Comparison of ENCODE assay signal across 18 cellular contexts in genomic region chr14:22418631-22419030, GRCh38.
A peak's percentile ranks its signal among the peaks of the same experiment; 100 is the strongest.
DNase-seq lines count a peak whose midpoint lies in the region; ATAC-seq, FAIRE-seq and TF ChIP-seq lines count a peak whose summit lies in the region.
"Had no signal": no experiment of that assay in that cellular context is flagged by ENCODE, and none has a peak within 500 bp of the region (broad histone marks: within the 10 kb centered on the region; RNA-seq: fewer than 3 reads in every experiment).

No MANE protein-coding gene starts in this region.

- no peak overlapping the region for H4K91ac ChIP-seq in H1 (replicated peaks; ENCODE audit: insufficient read length, low read length)

- WGBS in H1 (ENCODE audit: extremely low coverage in 1 of 2, insufficient coverage in 1 of 2, insufficient read length in 1 of 2, insufficient replicate concordance in 2 of 2, low coverage in 1 of 2, low lambda C conversion rate in 2 of 2, missing lambda C conversion rate in 1 of 2), 2 experiments, result 85% methylated on average over 5 of the region's 5 CpGs; no CpG with 5 or more reads in 1 of the 2 experiments

- H3K4ac ChIP-seq in H1 (replicated peaks; ENCODE audit: insufficient read length, low read depth, low read length), result no peak overlapping the region

- no peak for TF ChIP-seq RAD21 in H1 (IDR thresholded peaks at IDR 0.05 in 1 of 2, conservative IDR thresholded peaks at IDR 0.05 in 1 of 2; ENCODE audit: low read depth in 2 of 2, low read length in 2 of 2)

- in situ Hi-C loops in G401 (cut with HindIII; ENCODE audit: low sequenced_read_pairs), result no loop called here

- no peaks in the 10 kb centered on the region for H3K9me3 ChIP-seq in H1 (ENCODE audit: insufficient read depth in 2 of 2, low read depth in 1 of 2, low read length in 1 of 2)
- H3K9me3 ChIP-seq: pancreas, SJSA1, vagina had no signal

- H3K23me2 ChIP-seq in H1 (ENCODE audit: low read depth, low read length), result no peaks in the 10 kb centered on the region

- ATAC-seq in GM19438 (IDR thresholded peaks at IDR 0.05; ENCODE audit: low read depth, unreplicated experiment), result peak; percentile 66
- ATAC-seq in HG03460 (IDR thresholded peaks at IDR 0.05; ENCODE audit: unreplicated experiment), result peak; percentile 68
- no peak for ATAC-seq in HG02973 (IDR thresholded peaks at IDR 0.05; ENCODE audit: unreplicated experiment)
- ATAC-seq in GM21825 (IDR thresholded peaks at IDR 0.05; ENCODE audit: unreplicated experiment), result no peak
- ATAC-seq: pancreas had no signal

- no peak overlapping the region for H2BK12ac ChIP-seq in H1 (ENCODE audit: low read depth, low read length)

- no peak for TF ChIP-seq POLR2A in H1 (IDR thresholded peaks at IDR 0.05; ENCODE audit: control extremely low read depth in 1 of 2, low read depth in 2 of 2, low read length in 2 of 2)

- H2BK120ac ChIP-seq in H1 (replicated peaks; ENCODE audit: low read depth, low read length), result no peak overlapping the region

- no peaks in the 10 kb centered on the region for H3K79me2 ChIP-seq in H1 (ENCODE audit: control insufficient read depth in 1 of 2, insufficient read depth in 2 of 2, low read length in 2 of 2)

- no peak overlapping the region for H3K56ac ChIP-seq in H1 (replicated peaks; ENCODE audit: insufficient read length, low read depth, low read length)

- POLR2A ChIA-PET in H1 (lab: Charles Lee; ENCODE audit: partially characterized antibody), result no interaction called here

- H3K9ac ChIP-seq in H1 (replicated peaks in 1 of 4; ENCODE audit: extremely low read depth in 1 of 4, low read depth in 3 of 4, low read length in 3 of 4), result no peak overlapping the region

- no peak overlapping the region for H3K23ac ChIP-seq in H1 (ENCODE audit: insufficient read length)

- H4K5ac ChIP-seq in H1 (ENCODE audit: insufficient read length, low read depth, low read length), result no peak overlapping the region

- no peak overlapping the region for H2BK15ac ChIP-seq in H1 (ENCODE audit: low read length)

- H3K4me1 ChIP-seq in H1 (replicated peaks in 1 of 4; ENCODE audit: control insufficient read depth in 3 of 4, insufficient read depth in 4 of 4, low read length in 3 of 4), result peaks cover 0 to 2% (median 0%) of the 10 kb centered on the region in 4 experiments; a peak in 1 of 7 replicates
- H3K4me1 ChIP-seq: vagina had no signal

- no peak overlapping the region for H3K27ac ChIP-seq in H1 (ENCODE audit: low read depth, low read length)
- H3K27ac ChIP-seq: pancreas, SJSA1, vagina had no signal

- no peaks in the 10 kb centered on the region for H3K79me1 ChIP-seq in H1 (ENCODE audit: low read depth, low read length)

- no peak for TF ChIP-seq EP300 in H1 (IDR thresholded peaks at IDR 0.05; ENCODE audit: borderline replicate concordance in 1 of 2, low read depth in 2 of 2, low read length in 2 of 2)

- peak; percentile 31 for DNase-seq in G401 (ENCODE audit: low spot score)
- DNase-seq in H1 (ENCODE audit: low read depth in 1 of 2, low spot score in 2 of 2), result no peak
- no peak for DNase-seq in frontal cortex (ENCODE audit: low spot score in 2 of 2)
- no peak for DNase-seq in NCI-H748 (lab: John Stamatoyannopoulos, UW; ENCODE audit: unreplicated experiment)
- DNase-seq: activated CD4-positive, CD25-positive, alpha-beta regulatory T cell treated with anti-CD3 and anti-CD28 coated beads, Interleukin-2, amount 50 U/mL, for 72 hours; activated T-cell treated with anti-CD3 and anti-CD28 coated beads, Interleukin-2, amount 50 U/mL, for 48 hours; DMS53; endodermal cell; glutamatergic neuron; NCI-H1105; NCI-H510A; pancreas had no signal

- no peak overlapping the region for H3K14ac ChIP-seq in H1 (ENCODE audit: insufficient read length)

- no peak overlapping the region for H2BK5ac ChIP-seq in H1 (ENCODE audit: low read depth, low read length)

- no peaks in the 10 kb centered on the region for H3K27me3 ChIP-seq in H1 (replicated peaks in 1 of 4; ENCODE audit: control insufficient read depth in 3 of 4, extremely low read depth in 1 of 4, insufficient read depth in 3 of 4, low read length in 3 of 4)
- H3K27me3 ChIP-seq: pancreas, SJSA1, vagina had no signal

- H3K18ac ChIP-seq in H1 (ENCODE audit: extremely low read depth, low read length), result no peak overlapping the region

- no peaks in the 10 kb centered on the region for H3K36me3 ChIP-seq in H1 (ENCODE audit: control insufficient read depth in 2 of 4, insufficient read depth in 4 of 4, low read length in 3 of 4)
- H3K36me3 ChIP-seq: pancreas, SJSA1, vagina had no signal

- H2AFZ ChIP-seq in H1 (ENCODE audit: low read length), result 0 out of 2 replicates have a peak overlapping the region, but pooled peaks have one; percentile 46

- no peak overlapping the region for H2BK20ac ChIP-seq in H1 (ENCODE audit: low read length)

- H4K8ac ChIP-seq in H1 (ENCODE audit: extremely low read depth, insufficient read depth, low read length), result no peak overlapping the region

- no peaks in the 10 kb centered on the region for H4K20me1 ChIP-seq in H1 (replicated peaks in 1 of 2; ENCODE audit: control insufficient read depth in 1 of 2, insufficient read depth in 2 of 2, low read length in 2 of 2)

- no peak overlapping the region for H2AK5ac ChIP-seq in H1 (ENCODE audit: low read depth, low read length)

- FAIRE-seq in H1 (lab: Jason Lieb, UNC) (no peak), frontal cortex (lab: Jason Lieb, UNC) (no peak)
- FAIRE-seq: pancreas had no signal

- TF ChIP-seq CTCF in H1 (IDR thresholded peaks at IDR 0.05; ENCODE audit: control extremely low read depth in 1 of 3, insufficient read depth in 1 of 3, low read depth in 1 of 3, low read length in 3 of 3), result no peak

- H3K4me2 ChIP-seq in H1 (ENCODE audit: insufficient read depth in 1 of 2, low read depth in 2 of 2, low read length in 2 of 2), result no peak overlapping the region

- CTCF ChIA-PET in H1 (lab: Charles Lee; ENCODE audit: partially characterized antibody), result interaction anchor here (0.6 to 1.4 kb wide), 5 partner anchors 15 to 569 kb away, joined by 3 read pairs; no protein-coding TSS in a partner anchor

- no peak overlapping the region for H3K4me3 ChIP-seq in H1 (ENCODE audit: extremely low read depth in 1 of 4, insufficient read depth in 2 of 4, low read depth in 3 of 4, low read length in 4 of 4)
- H3K4me3 ChIP-seq: pancreas, SJSA1, vagina had no signal

TF ChIP-seq in H1, 55 proteins besides CTCF, POLR2A, EP300 and RAD21:
- no peak for TF ChIP-seq BCL11A (IDR thresholded peaks at IDR 0.05; ENCODE audit: low read depth in 2 of 2, low read length in 2 of 2)
- no peak for TF ChIP-seq BRCA1 (IDR thresholded peaks at IDR 0.05; ENCODE audit: low read depth, low read length)
- no peak for TF ChIP-seq TBP (IDR thresholded peaks at IDR 0.05; ENCODE audit: low read depth, low read length)
- no peak for TF ChIP-seq SIX5 (IDR thresholded peaks at IDR 0.05; ENCODE audit: low read depth, low read length)
- TF ChIP-seq TAF1 (IDR thresholded peaks at IDR 0.05; ENCODE audit: low read depth, low read length), result no peak

Comparison
In these comparisons a context has a peak if more than half of its experiments do, and no peak if none do; other contexts are left out.
1. ATAC-seq: peak in GM19438 (single experiment) and HG03460 (single experiment); none in HG02973 (single experiment) and GM21825 (single experiment).